ENCODE assay signal across 17 cellular contexts in genomic region chr3:183244981-183245476, GRCh38. TPM values are rescaled to one million over a fixed set of nuclear protein-coding genes. Genes with fewer than 3 reads are reported as not detected.
DNase-seq lines count a peak whose midpoint lies in the region; FAIRE-seq and TF ChIP-seq lines count a peak whose summit lies in the region.
"Had no signal": no experiment of that assay in that cellular context is flagged by ENCODE, and none has a peak within 500 bp of the region (broad histone marks: within the 10 kb centered on the region; RNA-seq: fewer than 3 reads in every experiment).

No MANE protein-coding gene starts in this region.

- POLR2A ChIA-PET in H1 (lab: Charles Lee; ENCODE audit: partially characterized antibody), result no interaction called here

- peak in 1 of 3 experiments; percentile 26; a peak in 1 of 4 replicates for TF ChIP-seq CTCF in H1 (IDR thresholded peaks at IDR 0.05; ENCODE audit: control extremely low read depth in 1 of 3, insufficient read depth in 1 of 3, low read depth in 1 of 3, low read length in 3 of 3)

- TF ChIP-seq EP300 in H1 (IDR thresholded peaks at IDR 0.05; ENCODE audit: borderline replicate concordance in 1 of 2, low read depth in 2 of 2, low read length in 2 of 2), result no peak

- H2BK12ac ChIP-seq in H1 (ENCODE audit: low read depth, low read length), result peak overlapping the region; percentile 31; the same call in 1 of the 2 replicates

- H3K4ac ChIP-seq in H1 (replicated peaks; ENCODE audit: insufficient read length, low read depth, low read length), result no peak overlapping the region
- no peak overlapping the region for H3K4ac ChIP-seq in mesendoderm (ENCODE audit: low read depth, low read length)

- FAIRE-seq in H1 (lab: Jason Lieb, UNC), result no peak
- FAIRE-seq: D721Med, GM18507 had no signal

- CTCF ChIA-PET in H1 (lab: Charles Lee; ENCODE audit: partially characterized antibody), result interaction anchor here (0.6 kb wide), 1 partner anchor 40 kb away, joined by 3 read pairs; no protein-coding TSS in a partner anchor

- no peak overlapping the region for H2BK20ac ChIP-seq in H1 (ENCODE audit: low read length)

- no peaks in the 10 kb centered on the region for H4K20me1 ChIP-seq in BLaER1 treated with 17β-estradiol and CSF1 and Interleukin-3, amounts not matched to agents 10 nM and 100 nM
- no peaks in the 10 kb centered on the region for H4K20me1 ChIP-seq in H1 (replicated peaks in 1 of 2; ENCODE audit: control insufficient read depth in 1 of 2, insufficient read depth in 2 of 2, low read length in 2 of 2)

- H3K56ac ChIP-seq in H1 (replicated peaks; ENCODE audit: insufficient read length, low read depth, low read length), result no peak overlapping the region
- H3K56ac ChIP-seq in mesendoderm (ENCODE audit: low read length), result no peak overlapping the region

- H3K27ac ChIP-seq in BLaER1 treated with 17β-estradiol and CSF1 and Interleukin-3, amounts not matched to agents 10 nM and 100 nM, result peak overlapping the region in 9 of 11 experiments; percentile 6 to 80 (median 70); a peak in 16 of 22 replicates
- no peak overlapping the region for H3K27ac ChIP-seq in H1 (ENCODE audit: low read depth, low read length)
- H3K27ac ChIP-seq in mesendoderm (ENCODE audit: low read depth, low read length), result no peak overlapping the region
- H3K27ac ChIP-seq: epithelial cell of prostate, neural progenitor cell had no signal

- no peak overlapping the region for H3K18ac ChIP-seq in H1 (ENCODE audit: extremely low read depth, low read length)
- H3K18ac ChIP-seq in mesendoderm (ENCODE audit: low read length), result no peak overlapping the region

- H2AFZ ChIP-seq in H1 (ENCODE audit: low read length), result no peak overlapping the region
- H2AFZ ChIP-seq: neural progenitor cell had no signal

- H4K5ac ChIP-seq in H1 (ENCODE audit: insufficient read length, low read depth, low read length) (no peak overlapping the region), mesendoderm (ENCODE audit: low read length) (no peak overlapping the region)

- no peak overlapping the region for H2AK5ac ChIP-seq in H1 (ENCODE audit: low read depth, low read length)
- H2AK5ac ChIP-seq in mesendoderm (ENCODE audit: low read length), result no peak overlapping the region

- H3K4me3 ChIP-seq in BLaER1 treated with 17β-estradiol and CSF1 and Interleukin-3, amounts not matched to agents 10 nM and 100 nM, result no peak overlapping the region
- H3K4me3 ChIP-seq in H1 (ENCODE audit: extremely low read depth in 1 of 4, insufficient read depth in 2 of 4, low read depth in 3 of 4, low read length in 4 of 4), result no peak overlapping the region
- H3K4me3 ChIP-seq in mesendoderm (ENCODE audit: low read length), result no peak overlapping the region
- H3K4me3 ChIP-seq: neural progenitor cell had no signal

- DNase-seq in MV-4-11 (lab: John Stamatoyannopoulos, UW) (peak; percentile 36), H1 (ENCODE audit: low read depth in 1 of 2, low spot score in 2 of 2) (peak in 1 of 2 experiments; percentile 44), mesendoderm (peak; percentile 68), NCI-H774 (lab: John Stamatoyannopoulos, UW) (no peak), NCI-H2227 (lab: John Stamatoyannopoulos, UW; ENCODE audit: unreplicated experiment) (no peak), mesenteric fat pad (ENCODE audit: low spot score) (no peak), NAMALWA (ENCODE audit: low spot score) (no peak)
- DNase-seq: activated CD4-positive, alpha-beta T cell treated with anti-CD3 and anti-CD28 coated beads for 48 hours; activated T-cell treated with anti-CD3 and anti-CD28 coated beads, Interleukin-2, amount 50 U/mL, for 48 hours; cerebellar nuclear complex; NCI-H1105 treated with DMSO at 0.1 percent for 48 hours; stimulated activated naive CD4-positive, alpha-beta T cell had no signal

- peaks cover 20 to 52% (median 39%) of the 10 kb centered on the region in 10 experiments for H3K4me1 ChIP-seq in BLaER1 treated with 17β-estradiol and CSF1 and Interleukin-3, amounts not matched to agents 10 nM and 100 nM
- H3K4me1 ChIP-seq in H1 (replicated peaks in 1 of 4; ENCODE audit: control insufficient read depth in 3 of 4, insufficient read depth in 4 of 4, low read length in 3 of 4), result peaks cover 4 to 12% (median 6%) of the 10 kb centered on the region in 4 experiments
- H3K4me1 ChIP-seq in mesendoderm (ENCODE audit: control insufficient read depth, low read depth, low read length), result peaks cover 10% of the 10 kb centered on the region
- H3K4me1 ChIP-seq: neural progenitor cell had no signal

- H3K79me2 ChIP-seq in H1 (ENCODE audit: control insufficient read depth in 1 of 2, insufficient read depth in 2 of 2, low read length in 2 of 2) (no peaks in the 10 kb centered on the region), mesendoderm (ENCODE audit: control insufficient read depth, insufficient read depth, low read length) (no peaks in the 10 kb centered on the region)

- no peak overlapping the region for H4K91ac ChIP-seq in H1 (replicated peaks; ENCODE audit: insufficient read length, low read length)

- no peak overlapping the region for H4K8ac ChIP-seq in H1 (ENCODE audit: extremely low read depth, insufficient read depth, low read length)
- no peak overlapping the region for H4K8ac ChIP-seq in mesendoderm (ENCODE audit: low read depth, low read length)

- no peaks in the 10 kb centered on the region for H3K27me3 ChIP-seq in BLaER1 treated with 17β-estradiol and CSF1 and Interleukin-3, amounts not matched to agents 10 nM and 100 nM
- no peaks in the 10 kb centered on the region for H3K27me3 ChIP-seq in H1 (replicated peaks in 1 of 4; ENCODE audit: control insufficient read depth in 3 of 4, extremely low read depth in 1 of 4, insufficient read depth in 3 of 4, low read length in 3 of 4)
- H3K27me3 ChIP-seq in mesendoderm (ENCODE audit: insufficient read depth, low read length, poor library complexity), result no peaks in the 10 kb centered on the region
- H3K27me3 ChIP-seq: neural progenitor cell had no signal

- H3K4me2 ChIP-seq in BLaER1 treated with 17β-estradiol and CSF1 and Interleukin-3, amounts not matched to agents 10 nM and 100 nM, result peak overlapping the region in 9 of 11 experiments; percentile 10 to 87 (median 76); a peak in 16 of 22 replicates
- no peak overlapping the region for H3K4me2 ChIP-seq in H1 (ENCODE audit: insufficient read depth in 1 of 2, low read depth in 2 of 2, low read length in 2 of 2)
- no peak overlapping the region for H3K4me2 ChIP-seq in mesendoderm (ENCODE audit: low read length)
- H3K4me2 ChIP-seq: neural progenitor cell had no signal

- peaks cover 29 to 42% (median 34%) of the 10 kb centered on the region in 11 experiments for H3K9me3 ChIP-seq in BLaER1 treated with 17β-estradiol and CSF1 and Interleukin-3, amounts not matched to agents 10 nM and 100 nM (replicated peaks in 1 of 11)
- peaks cover 15 to 16% of the 10 kb centered on the region in 2 experiments for H3K9me3 ChIP-seq in H1 (ENCODE audit: insufficient read depth in 2 of 2, low read depth in 1 of 2, low read length in 1 of 2)

- H3K23me2 ChIP-seq in H1 (ENCODE audit: low read depth, low read length), result no peaks in the 10 kb centered on the region

- no peak overlapping the region for H2BK15ac ChIP-seq in H1 (ENCODE audit: low read length)
- no peak overlapping the region for H2BK15ac ChIP-seq in mesendoderm (replicated peaks; ENCODE audit: low read depth)

- H3K79me1 ChIP-seq in H1 (ENCODE audit: low read depth, low read length) (no peaks in the 10 kb centered on the region), mesendoderm (ENCODE audit: low read length) (no peaks in the 10 kb centered on the region)

- H2BK120ac ChIP-seq in H1 (replicated peaks; ENCODE audit: low read depth, low read length), result no peak overlapping the region
- H2BK120ac ChIP-seq in mesendoderm (ENCODE audit: low read depth, low read length), result no peak overlapping the region

- H3K36me3 ChIP-seq in BLaER1 treated with 17β-estradiol and CSF1 and Interleukin-3, amounts not matched to agents 10 nM and 100 nM, result peaks cover 0 to 13% (median 9%) of the 10 kb centered on the region in 11 experiments; a peak in 8 of 22 replicates
- H3K36me3 ChIP-seq in H1 (ENCODE audit: control insufficient read depth in 2 of 4, insufficient read depth in 4 of 4, low read length in 3 of 4) (no peaks in the 10 kb centered on the region), mesendoderm (ENCODE audit: control insufficient read depth, insufficient read depth, low read length) (no peaks in the 10 kb centered on the region)
- H3K36me3 ChIP-seq: neural progenitor cell had no signal

- H3K9ac ChIP-seq in BLaER1 treated with 17β-estradiol and CSF1 and Interleukin-3, amounts not matched to agents 10 nM and 100 nM, result peak overlapping the region in 5 of 11 experiments; percentile 14 to 61 (median 52); a peak in 5 of 22 replicates
- no peak overlapping the region for H3K9ac ChIP-seq in H1 (replicated peaks in 1 of 4; ENCODE audit: extremely low read depth in 1 of 4, low read depth in 3 of 4, low read length in 3 of 4)
- H3K9ac ChIP-seq in mesendoderm (ENCODE audit: low read length), result no peak overlapping the region
- H3K9ac ChIP-seq: neural progenitor cell had no signal

- H3K14ac ChIP-seq in H1 (ENCODE audit: insufficient read length), result no peak overlapping the region

- peak in 1 of 2 experiments; percentile 28; a peak in 1 of 4 replicates for TF ChIP-seq RAD21 in H1 (IDR thresholded peaks at IDR 0.05 in 1 of 2, conservative IDR thresholded peaks at IDR 0.05 in 1 of 2; ENCODE audit: low read depth in 2 of 2, low read length in 2 of 2)

- H3K23ac ChIP-seq in H1 (ENCODE audit: insufficient read length), result no peak overlapping the region
- H3K23ac ChIP-seq in mesendoderm (ENCODE audit: low read length), result no peak overlapping the region

- no peak for TF ChIP-seq POLR2A in H1 (IDR thresholded peaks at IDR 0.05; ENCODE audit: control extremely low read depth in 1 of 2, low read depth in 2 of 2, low read length in 2 of 2)

- no peak overlapping the region for H2BK5ac ChIP-seq in H1 (ENCODE audit: low read depth, low read length)
- H2BK5ac ChIP-seq in mesendoderm (ENCODE audit: low read length), result no peak overlapping the region

TF ChIP-seq in H1, 55 proteins besides CTCF, POLR2A, EP300 and RAD21 (continues in another document):
- TF ChIP-seq POLR2AphosphoS5 (IDR thresholded peaks at IDR 0.05; ENCODE audit: low read depth, low read length) (no peak), RBBP5 (IDR thresholded peaks at IDR 0.05; ENCODE audit: borderline replicate concordance, low read depth, low read length) (no peak), SP4 (IDR thresholded peaks at IDR 0.05; ENCODE audit: low read length) (no peak), BACH1 (IDR thresholded peaks at IDR 0.05; ENCODE audit: low read length) (no peak)

RNA-seq across cellular contexts. Expression of gene B3GNT5, which starts 8.0 kb away (rescaled TPM):
- 8.0 and 9.7 TPM in 2 replicates for total RNA-seq in H1 (2021; fragmentation: NEBNext Ultra II Directional; extraction: Animal tissue kit (Norgen Biotek cat#: 25700))
- polyA plus RNA-seq in H1 (2011; rRNA removed), result 1.7 and 2.4 TPM in 2 replicates
- polyA plus RNA-seq in H1 (2011; cell fraction: cytosol; rRNA removed), result 2.9 TPM
- polyA plus RNA-seq in H1 (2011; cell fraction: nucleus; rRNA removed), result 1.7 TPM
- polyA plus RNA-seq in H1 (2012, experiment 1 of 2), result 2.8 to 6.5 TPM (median 4.6 TPM) in 4 replicates
- 0.29 TPM for polyA plus RNA-seq in H1 (2012, experiment 2 of 2)
- polyA plus RNA-seq in H1 (2013, experiment 1 of 2), result 5.3 TPM
- polyA plus RNA-seq in H1 (2013, experiment 2 of 2), result 6.0 TPM
- polyA minus RNA-seq in H1 (2011; rRNA and poly(A)+ RNA removed), result 6.2 and 9.8 TPM in 2 replicates
- polyA minus RNA-seq in H1 (2011; cell fraction: cytosol; rRNA and poly(A)+ RNA removed), result 4.0 TPM
- 13.1 TPM for polyA minus RNA-seq in H1 (2011; cell fraction: nucleus; rRNA and poly(A)+ RNA removed)
- 5.9 TPM for polyA plus RNA-seq in mesendoderm (2013, experiment 1 of 2)
- 5.5 TPM for polyA plus RNA-seq in mesendoderm (2013, experiment 2 of 2)
- total RNA-seq in mesenteric fat pad, result 35.2 TPM

Comparison
In these comparisons a context has a peak if more than half of its experiments do, and no peak if none do; other contexts are left out.
1. H3K27ac ChIP-seq: peak in BLaER1 treated with 17β-estradiol and CSF1 and Interleukin-3, amounts not matched to agents 10 nM and 100 nM (9 of 11); none in H1 (single experiment) and mesendoderm (single experiment).
2. H3K4me2 ChIP-seq: peak in BLaER1 treated with 17β-estradiol and CSF1 and Interleukin-3, amounts not matched to agents 10 nM and 100 nM (9 of 11); none in H1 (0 of 2) and mesendoderm (single experiment).
3. DNase-seq: peak in MV-4-11 (single experiment) and mesendoderm (single experiment); none in NCI-H774 (single experiment), NCI-H2227 (single experiment), mesenteric fat pad (single experiment) and NAMALWA (single experiment).